Comparison of ENCODE assay signal across 18 cellular contexts in the genomic region with DNA sequence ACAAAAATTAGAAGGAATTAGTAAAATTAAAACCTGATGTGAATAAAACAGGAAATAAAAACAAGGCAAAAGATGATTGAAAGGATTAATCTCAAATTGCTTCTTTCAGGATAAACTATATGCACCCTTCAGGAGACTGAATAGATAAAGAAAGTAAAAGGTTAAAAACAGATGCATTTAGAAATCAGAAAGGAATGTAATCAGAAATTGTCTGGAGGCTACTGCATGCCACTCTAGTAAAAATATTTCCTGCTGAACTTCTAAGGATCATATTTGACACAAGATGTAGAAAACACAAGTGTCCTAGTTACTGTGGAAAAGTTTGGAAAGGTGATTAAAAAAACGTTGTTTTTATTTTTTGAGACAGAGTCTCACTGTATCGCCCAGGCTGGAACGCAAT. TPM values are rescaled to one million over a fixed set of nuclear protein-coding genes. Genes with fewer than 3 reads are reported as not detected.
DNase-seq lines count a peak whose midpoint lies in the region; ATAC-seq and TF ChIP-seq lines count a peak whose summit lies in the region.
"Had no signal": no experiment of that assay in that cellular context is flagged by ENCODE, and none has a peak within 500 bp of the region (broad histone marks: within the 10 kb centered on the region; RNA-seq: fewer than 3 reads in every experiment).

No MANE protein-coding gene starts in this region.

- no peaks in the 10 kb centered on the region for H3K36me3 Mint-ChIP-seq in activated CD4-positive, alpha-beta T cell treated with anti-CD3 and anti-CD28 coated beads for 36 hours (ENCODE audit: low read depth)
- H3K36me3 Mint-ChIP-seq: activated naive CD8-positive, alpha-beta T cell had no signal

- no peak overlapping the region for H4K8ac ChIP-seq in mesenchymal stem cell (ENCODE audit: low read length)

- no peaks in the 10 kb centered on the region for H3K9me2 ChIP-seq in Karpas-422 (replicated peaks; ENCODE audit: insufficient read depth, low read length)

- H3K4me1 ChIP-seq in Karpas-422 (ENCODE audit: low read length) (no peaks in the 10 kb centered on the region), mesenchymal stem cell (ENCODE audit: control insufficient read depth, insufficient read depth, low read depth, low read length) (no peaks in the 10 kb centered on the region)
- H3K4me1 ChIP-seq: colonic mucosa had no signal

- H3K27ac ChIP-seq in Karpas-422 (ENCODE audit: low read length) (no peak overlapping the region), mesenchymal stem cell (ENCODE audit: low read length, poor library complexity, severe bottlenecking) (no peak overlapping the region)
- H3K27ac ChIP-seq: C4-2B, cardiac muscle cell, colonic mucosa, epithelial cell of prostate, left lung, psoas muscle, SJCRH30, transverse colon had no signal

- H3K4me2 ChIP-seq in Karpas-422 (ENCODE audit: low read depth, low read length, poor library complexity, severe bottlenecking) (no peak overlapping the region), mesenchymal stem cell (ENCODE audit: low read length, poor library complexity, severe bottlenecking) (no peak overlapping the region)

- H3K36me3 ChIP-seq in Karpas-422 (ENCODE audit: insufficient read depth, low read length): no peaks in the 10 kb centered on the region
- no peaks in the 10 kb centered on the region for H3K36me3 ChIP-seq in mesenchymal stem cell (ENCODE audit: control insufficient read depth in 1 of 2, insufficient read depth in 2 of 2, low read depth in 1 of 2, low read length in 2 of 2)
- H3K36me3 ChIP-seq: cardiac muscle cell, colonic mucosa, left lung, SJCRH30, transverse colon had no signal

- H3K4ac ChIP-seq in mesenchymal stem cell (ENCODE audit: low read depth in 1 of 2, low read length in 2 of 2): no peak overlapping the region

- ATAC-seq in SK-N-SH treated with all-trans-retinoic acid at 6 μM for 48 hours: peak; percentile 63
- ATAC-seq in activated CD4-positive, alpha-beta T cell treated with anti-CD3 and anti-CD28 coated beads for 36 hours: no peak

- POLR2A ChIA-PET in activated CD4-positive, alpha-beta T cell treated with anti-CD3 and anti-CD28 coated beads for 36 hours (lab: Charles Lee): no interaction called here

- H3K4me3 Mint-ChIP-seq in activated CD4-positive, alpha-beta T cell treated with anti-CD3 and anti-CD28 coated beads for 36 hours: no peak overlapping the region
- H3K4me3 Mint-ChIP-seq: activated B cell treated with CpG ODN at 0.5 μM for 24 hours; activated naive CD8-positive, alpha-beta T cell; activated T-cell treated with anti-CD3 and anti-CD28 coated beads, Interleukin-2, amount 50 U/mL, for 24 hours had no signal

- no peak overlapping the region for H4K91ac ChIP-seq in mesenchymal stem cell (ENCODE audit: low read length)

- H2BK5ac ChIP-seq in mesenchymal stem cell (ENCODE audit: low read depth, low read length, poor library complexity, severe bottlenecking): no peak overlapping the region

- no peak overlapping the region for H2BK120ac ChIP-seq in mesenchymal stem cell (ENCODE audit: low read depth, low read length)

- no peaks in the 10 kb centered on the region for H4K20me1 ChIP-seq in Karpas-422 (ENCODE audit: insufficient read depth, low read depth, low read length)

- no peak overlapping the region for H2BK15ac ChIP-seq in mesenchymal stem cell (ENCODE audit: low read depth, poor library complexity, severe bottlenecking)

- no peak overlapping the region for H3K4me3 ChIP-seq in Karpas-422 (ENCODE audit: low read length)
- H3K4me3 ChIP-seq in mesenchymal stem cell (ENCODE audit: insufficient read depth in 1 of 2, low read depth in 1 of 2, low read length in 2 of 2): peak overlapping the region in 1 of 2 experiments; percentile 28
- H3K4me3 ChIP-seq: cardiac muscle cell, colonic mucosa, left lung, SJCRH30 had no signal

- no peak for DNase-seq in Karpas-422
- DNase-seq in mesenchymal stem cell: no peak
- no peak for DNase-seq in NCI-H2107 (lab: John Stamatoyannopoulos, UW)
- DNase-seq in activated CD4-positive, alpha-beta T cell treated with anti-CD3 and anti-CD28 coated beads for 36 hours: no peak
- no peak for DNase-seq in Ammon's horn (ENCODE audit: low spot score)
- DNase-seq in NOMO-1 treated with dmso at 0.1 percent for 144 hours (lab: John Stamatoyannopoulos, UW; ENCODE audit: unreplicated experiment): no peak

- no peak overlapping the region for H3K27ac Mint-ChIP-seq in activated CD4-positive, alpha-beta T cell treated with anti-CD3 and anti-CD28 coated beads for 36 hours
- H3K27ac Mint-ChIP-seq: activated B cell treated with CpG ODN at 0.5 μM for 24 hours; activated naive CD8-positive, alpha-beta T cell; activated T-cell treated with anti-CD3 and anti-CD28 coated beads, Interleukin-2, amount 50 U/mL, for 24 hours had no signal

- H3K79me2 ChIP-seq in Karpas-422 (ENCODE audit: low read length): no peaks in the 10 kb centered on the region

- WGBS in mesenchymal stem cell: 90% methylated on average over 3 of the region's 3 CpGs

- peaks cover 4% of the 10 kb centered on the region for H3K4me1 Mint-ChIP-seq in activated CD4-positive, alpha-beta T cell treated with anti-CD3 and anti-CD28 coated beads for 36 hours

- H2AFZ ChIP-seq in Karpas-422 (ENCODE audit: low read length): 0 out of 2 replicates have a peak overlapping the region, but pooled peaks have one; percentile 84
- no peak overlapping the region for H2AFZ ChIP-seq in mesenchymal stem cell (ENCODE audit: low read depth, low read length)

- CTCF ChIA-PET in activated CD4-positive, alpha-beta T cell treated with anti-CD3 and anti-CD28 coated beads for 36 hours (lab: Charles Lee): interaction anchor here (0.6 to 12.3 kb wide), 22 partner anchors 16 to 374 kb away, joined by 3 to 133 read pairs (median 4); partner anchors contain the start of gene CHCHD5

- no peak overlapping the region for H3K14ac ChIP-seq in mesenchymal stem cell (ENCODE audit: low read length in 2 of 2)

- H3K9me3 Mint-ChIP-seq in activated CD4-positive, alpha-beta T cell treated with anti-CD3 and anti-CD28 coated beads for 36 hours (ENCODE audit: low read depth): no peaks in the 10 kb centered on the region
- H3K9me3 Mint-ChIP-seq: activated B cell treated with CpG ODN at 0.5 μM for 24 hours; activated T-cell treated with anti-CD3 and anti-CD28 coated beads, Interleukin-2, amount 50 U/mL, for 24 hours had no signal

- H3K79me1 ChIP-seq in mesenchymal stem cell (replicated peaks; ENCODE audit: low read length, poor library complexity, severe bottlenecking): no peaks in the 10 kb centered on the region

- intact Hi-C loops in activated CD4-positive, alpha-beta T cell treated with anti-CD3 and anti-CD28 coated beads for 36 hours (cut with DNase I, micrococcal nuclease): loop anchor here (1.0 to 10.0 kb wide), 7 partner anchors 24 to 342 kb away; partner anchors contain the start of gene SLC20A1 (in 1 of the 2)

- no peaks in the 10 kb centered on the region for H3K27me3 ChIP-seq in Karpas-422 (ENCODE audit: low read length)
- no peaks in the 10 kb centered on the region for H3K27me3 ChIP-seq in mesenchymal stem cell (ENCODE audit: control insufficient read depth in 1 of 2, insufficient read depth in 1 of 2, low read length in 2 of 2)
- H3K27me3 ChIP-seq: cardiac muscle cell, colonic mucosa, left lung, SJCRH30, transverse colon had no signal

- H3K9me3 ChIP-seq in Karpas-422 (ENCODE audit: low read length) (no peaks in the 10 kb centered on the region), mesenchymal stem cell (ENCODE audit: control insufficient read depth, low read length) (no peaks in the 10 kb centered on the region)
- H3K9me3 ChIP-seq: colonic mucosa, left lung, psoas muscle, SJCRH30, transverse colon had no signal

- no peak overlapping the region for H2BK12ac ChIP-seq in mesenchymal stem cell (ENCODE audit: low read length in 2 of 2)

- no peaks in the 10 kb centered on the region for H3K27me3 Mint-ChIP-seq in activated CD4-positive, alpha-beta T cell treated with anti-CD3 and anti-CD28 coated beads for 36 hours
- H3K27me3 Mint-ChIP-seq: activated B cell treated with CpG ODN at 0.5 μM for 24 hours; activated naive CD8-positive, alpha-beta T cell; activated T-cell treated with anti-CD3 and anti-CD28 coated beads, Interleukin-2, amount 50 U/mL, for 24 hours had no signal

- H3K18ac ChIP-seq in mesenchymal stem cell (ENCODE audit: low read depth in 1 of 2, low read length in 2 of 2): no peak overlapping the region

- H3K23ac ChIP-seq in mesenchymal stem cell (ENCODE audit: low read length in 2 of 2): no peak overlapping the region

- H3K9ac ChIP-seq in Karpas-422 (ENCODE audit: low read length) (no peak overlapping the region), mesenchymal stem cell (ENCODE audit: low read length) (peak overlapping the region; percentile 58)

- H2AK5ac ChIP-seq in mesenchymal stem cell (ENCODE audit: low read length, severe bottlenecking): no peak overlapping the region

TF ChIP-seq in SK-N-SH treated with all-trans-retinoic acid at 6 μM for 48 hours, 23 proteins besides CTCF, POLR2A, EP300 and RAD21:
- no peak for TF ChIP-seq GLIS3 (CRISPR knock-in tag; IDR thresholded peaks at IDR 0.05)

RNA-seq across cellular contexts. Expression of gene CHCHD5, which starts 16.2 kb away (rescaled TPM):
- total RNA-seq in Karpas-422 (2014; rRNA removed; shearing (Covaris generic); ENCODE audit: low replicate concordance): 30.0 and 37.4 TPM in 2 replicates
- 25.0 TPM for polyA plus RNA-seq in mesenchymal stem cell (2013, experiment 1 of 2)
- polyA plus RNA-seq in mesenchymal stem cell (2013, experiment 2 of 2): 24.5 TPM
- total RNA-seq in activated CD4-positive, alpha-beta T cell treated with anti-CD3 and anti-CD28 coated beads for 36 hours: 10 to 100 TPM; 34.4 to 37.0 TPM

RNA-seq across cellular contexts. Expression of gene SLC20A1, which starts 45.1 kb away (rescaled TPM):
- 24.6 and 48.4 TPM in 2 replicates for total RNA-seq in Karpas-422 (2014; rRNA removed; shearing (Covaris generic); ENCODE audit: low replicate concordance)
- polyA plus RNA-seq in mesenchymal stem cell (2013, experiment 1 of 2): 115 TPM
- polyA plus RNA-seq in mesenchymal stem cell (2013, experiment 2 of 2): 115 TPM
- 10 to 100 TPM; 69.3 to 69.6 TPM for total RNA-seq in activated CD4-positive, alpha-beta T cell treated with anti-CD3 and anti-CD28 coated beads for 36 hours

RNA-seq across cellular contexts. Expression of gene POLR1B, which starts 58.4 kb away (rescaled TPM):
- total RNA-seq in Karpas-422 (2014; rRNA removed; shearing (Covaris generic); ENCODE audit: low replicate concordance): 23.8 and 35.4 TPM in 2 replicates
- 4.4 TPM for polyA plus RNA-seq in mesenchymal stem cell (2013, experiment 1 of 2)
- 3.5 TPM for polyA plus RNA-seq in mesenchymal stem cell (2013, experiment 2 of 2)
- 10 to 100 TPM; 47.0 to 63.3 TPM for total RNA-seq in activated CD4-positive, alpha-beta T cell treated with anti-CD3 and anti-CD28 coated beads for 36 hours
